Comparison of ENCODE assay signal across 18 cellular contexts in genomic region chr2:184734338-184734737, GRCh38.
"Had no signal": no experiment of that assay in that cellular context is flagged by ENCODE, and none has a peak within 500 bp of the region (broad histone marks: within the 10 kb centered on the region; RNA-seq: fewer than 3 reads in every experiment).

No MANE protein-coding gene starts in this region.

- H3K36me3 ChIP-seq: left ventricle myocardium inferior, lower lobe of right lung, ovary, right atrium auricular region, sigmoid colon, transverse colon had no signal

- H3K4me3 ChIP-seq: left ventricle myocardium inferior, lower lobe of right lung, ovary, right atrium auricular region, sigmoid colon, skin epidermis, testis, transverse colon had no signal

- H3K4me1 ChIP-seq: left ventricle myocardium inferior, lower lobe of right lung, right atrium auricular region, sigmoid colon, testis, transverse colon had no signal

- H3K27me3 ChIP-seq: ovary, right atrium auricular region, sigmoid colon, testis, transverse colon had no signal

- H3K9me3 ChIP-seq: lower lobe of right lung, ovary, right atrium auricular region, sigmoid colon, testis, transverse colon had no signal

- ATAC-seq: left cardiac atrium; lower lobe of right lung; natural killer cell; stimulated activated naive B cell treated with anti-CD40 and anti-IgM and Interleukin-4, amounts not matched to agents 10 μg/mL and 1 μg/mL and 100 μg/mL, for 72 hours; stimulated activated naive CD8-positive, alpha-beta T cell treated with anti-CD3 and anti-CD28 coated beads, Interleukin-15, amount 100 ng/mL, for 72 hours had no signal

- H3K27ac ChIP-seq: left ventricle myocardium inferior, lower lobe of right lung, ovary, right atrium auricular region, sigmoid colon, skin epidermis, testis, transverse colon had no signal

- DNase-seq: dermis blood vessel endothelial cell; erythroblast; kidney; left cardiac atrium; left ventricle myocardium inferior; lower lobe of right lung; natural killer cell; ovary; sigmoid colon; stimulated activated CD4-positive, alpha-beta T cell treated with anti-CD3 and anti-CD28 coated beads, Interleukin-2, amount 100 ng/mL, for 24 hours; stimulated activated CD4-positive, alpha-beta T cell treated with anti-CD3 and anti-CD28 coated beads, Interleukin-4, amount 100 ng/mL, for 4 hours; stimulated activated naive B cell treated with anti-CD40 and anti-IgM and Interleukin-4, amounts not matched to agents 10 μg/mL and 1 μg/mL and 100 μg/mL, for 72 hours; stimulated activated naive CD8-positive, alpha-beta T cell treated with anti-CD3 and anti-CD28 coated beads, Interleukin-15, amount 100 ng/mL, for 72 hours; testis; transverse colon had no signal

- FAIRE-seq: endothelial cell of umbilical vein, kidney had no signal
